ENCODE assay signal across 27 cellular contexts in the genomic region with DNA sequence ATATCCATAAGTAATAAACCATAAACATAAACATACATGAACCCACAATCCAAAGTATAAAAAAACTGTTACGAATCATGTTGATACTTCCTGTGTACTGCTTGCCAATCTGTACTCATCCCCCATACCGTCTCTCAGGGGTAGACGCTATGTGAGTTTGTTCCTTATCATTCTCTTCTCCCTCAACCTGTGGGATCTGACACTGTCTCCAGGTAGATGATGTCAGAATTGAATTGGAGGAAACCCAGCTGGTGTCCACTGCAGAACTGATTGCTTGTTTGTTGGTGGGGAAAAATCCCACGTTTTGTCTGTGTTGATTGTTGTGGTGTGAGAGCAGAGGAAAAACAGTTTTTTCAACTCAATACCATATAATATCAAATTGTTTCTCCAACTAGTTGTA. TPM values are rescaled to one million over a fixed set of nuclear protein-coding genes. Genes with fewer than 3 reads are reported as not detected.
DNase-seq lines count a peak whose midpoint lies in the region; ATAC-seq, FAIRE-seq and TF ChIP-seq lines count a peak whose summit lies in the region.
"Had no signal": no experiment of that assay in that cellular context is flagged by ENCODE, and none has a peak within 500 bp of the region (broad histone marks: within the 10 kb centered on the region; RNA-seq: fewer than 3 reads in every experiment).

No MANE protein-coding gene starts in this region.

- H3K27ac ChIP-seq in OCI-LY3 (ENCODE audit: low read length) (peak overlapping the region; percentile 98), endodermal cell (ENCODE audit: low read depth, low read length) (no peak overlapping the region), iPS-20b (ENCODE audit: low read length) (no peak overlapping the region), RWPE1 (no peak overlapping the region)
- H3K27ac ChIP-seq: 22Rv1, BLaER1, C4-2B had no signal

- H3K36me3 Mint-ChIP-seq in endodermal cell (ENCODE audit: low read depth) = no peaks in the 10 kb centered on the region

- H3K4me2 ChIP-seq in OCI-LY3 (ENCODE audit: low read length) = no peak overlapping the region; the same call in 1 of the 2 replicates
- H3K4me2 ChIP-seq: BLaER1 had no signal

- H3K36me3 ChIP-seq in OCI-LY3 (replicated peaks; ENCODE audit: low read depth, low read length) (peaks cover 12% of the 10 kb centered on the region), endodermal cell (ENCODE audit: control insufficient read depth, insufficient read depth, low read length) (no peaks in the 10 kb centered on the region), iPS-20b (ENCODE audit: insufficient read depth, low read depth, low read length) (no peaks in the 10 kb centered on the region)
- H3K36me3 ChIP-seq: BLaER1 had no signal

- H4K20me1 ChIP-seq in OCI-LY3 (ENCODE audit: insufficient read depth, low read length) = no peaks in the 10 kb centered on the region
- H4K20me1 ChIP-seq: BLaER1 had no signal

- H3K4me1 Mint-ChIP-seq in endodermal cell = peaks cover 17% of the 10 kb centered on the region

- H3K27me3 Mint-ChIP-seq in endodermal cell (ENCODE audit: insufficient read depth) = no peaks in the 10 kb centered on the region

- peak overlapping the region; percentile 44 for H3K27ac Mint-ChIP-seq in endodermal cell
- H3K27ac Mint-ChIP-seq: B cell; CD8-positive, alpha-beta T cell had no signal

- CTCF ChIA-PET in RWPE1 (lab: Yijun Ruan, JAX) = no interaction called here

- no peak overlapping the region for H3K4me3 ChIP-seq in OCI-LY3 (ENCODE audit: low read length)
- H3K4me3 ChIP-seq in endodermal cell (ENCODE audit: low read length) = no peak overlapping the region
- H3K4me3 ChIP-seq in iPS-20b (ENCODE audit: low read length) = peak overlapping the region; percentile 19; the same call in 1 of the 2 replicates
- H3K4me3 ChIP-seq: BLaER1 had no signal

- DNase-seq in GM19239 (ENCODE audit: insufficient read length, low spot score) (no peak), endodermal cell (no peak), kidney glomerular epithelial cell (lab: John Stamatoyannopoulos, UW) (no peak), RWPE1 (ENCODE audit: low spot score) (no peak)
- no peak for DNase-seq in activated CD4-positive, CD25-positive, alpha-beta regulatory T cell treated with anti-CD3 and anti-CD28 coated beads, Interleukin-2, amount 50 U/mL, for 72 hours
- DNase-seq: Caco-2; CD4-positive, CD25-positive, alpha-beta regulatory T cell; CD8-positive, alpha-beta T cell; DMS 273 treated with DMSO at 0.1 percent for 48 hours; DMS79 treated with DMSO at 0.1 percent for 48 hours; GF-D8; GOT3; H7 had no signal

- H3K4me3 Mint-ChIP-seq in endodermal cell = no peak overlapping the region
- H3K4me3 Mint-ChIP-seq: B cell; CD4-positive, CD25-positive, alpha-beta regulatory T cell; CD8-positive, alpha-beta T cell had no signal

- WGBS in endodermal cell (ENCODE audit: insufficient coverage in 1 of 2, insufficient read length in 1 of 2), 2 experiments = 0 to 54% methylated on average over 1 to 3 of the region's 4 CpGs

- H3K79me2 ChIP-seq in OCI-LY3 (ENCODE audit: low read length) = peaks cover 3% of the 10 kb centered on the region; the same call in 1 of the 2 replicates

- H3K9ac ChIP-seq in OCI-LY3 (ENCODE audit: low read length) (peak overlapping the region; percentile 15; the same call in 1 of the 2 replicates), endodermal cell (ENCODE audit: extremely low read depth, low read length, poor library complexity, severe bottlenecking) (no peak overlapping the region), iPS-20b (ENCODE audit: low read depth, low read length) (no peak overlapping the region)
- H3K9ac ChIP-seq: BLaER1 had no signal

- FAIRE-seq in GM19239 (lab: Jason Lieb, UNC) = peak; percentile 60
- FAIRE-seq: A204.1, GM12891, GM18507 had no signal

- H3K4me1 ChIP-seq in OCI-LY3 (ENCODE audit: low read length) (peaks cover 56% of the 10 kb centered on the region), endodermal cell (ENCODE audit: control insufficient read depth, insufficient read depth, low read length) (no peaks in the 10 kb centered on the region), iPS-20b (ENCODE audit: insufficient read depth, low read length) (peaks cover 10% of the 10 kb centered on the region; the same call in 1 of the 2 replicates)
- H3K4me1 ChIP-seq: Caco-2 had no signal

- no peak for TF ChIP-seq CTCF in OCI-LY3 (IDR thresholded peaks at IDR 0.05; ENCODE audit: low read depth, low read length)
- no peak for TF ChIP-seq CTCF in endodermal cell (conservative IDR thresholded peaks at IDR 0.05)
- TF ChIP-seq CTCF in RWPE1 (conservative IDR thresholded peaks at IDR 0.05; ENCODE audit: low read depth) = no peak

- peaks cover 4% of the 10 kb centered on the region for H3K9me3 Mint-ChIP-seq in endodermal cell
- H3K9me3 Mint-ChIP-seq: CD8-positive, alpha-beta T cell had no signal

- ATAC-seq in GM18858 (IDR thresholded peaks at IDR 0.05; ENCODE audit: unreplicated experiment) = no peak
- ATAC-seq: CD8-positive, alpha-beta T cell; HCT116 had no signal

- H3K9me3 ChIP-seq in OCI-LY3 (ENCODE audit: insufficient read depth, low read length) = peaks cover 16% of the 10 kb centered on the region; the same call in 1 of the 2 replicates
- no peaks in the 10 kb centered on the region for H3K9me3 ChIP-seq in endodermal cell (ENCODE audit: control insufficient read depth, low read length)
- H3K9me3 ChIP-seq in iPS-20b (ENCODE audit: insufficient read depth, low read depth, low read length) = no peaks in the 10 kb centered on the region
- H3K9me3 ChIP-seq: BLaER1 had no signal

- POLR2A ChIA-PET in RWPE1 (lab: Yijun Ruan, JAX; ENCODE audit: low non-redundant PET) = no interaction called here

- no peak overlapping the region for H2AFZ ChIP-seq in OCI-LY3 (ENCODE audit: low read depth, low read length)

- H3K27me3 ChIP-seq in OCI-LY3 (ENCODE audit: low read depth, low read length) (no peaks in the 10 kb centered on the region), endodermal cell (ENCODE audit: control insufficient read depth, insufficient read depth, low read length, poor library complexity, severe bottlenecking) (no peaks in the 10 kb centered on the region), iPS-20b (ENCODE audit: insufficient read depth, low read length) (no peaks in the 10 kb centered on the region)
- H3K27me3 ChIP-seq: BLaER1 had no signal

RNA-seq across cellular contexts. Expression of gene C12orf42, which starts 50.8 kb away (rescaled TPM):
- not detected for total RNA-seq in endodermal cell
- not detected for polyA plus RNA-seq in endodermal cell (2013, experiment 1 of 2)
- 0.29 TPM for polyA plus RNA-seq in endodermal cell (2013, experiment 2 of 2)
- total RNA-seq: Caco-2, Daoy, G401, H7 had no signal
- polyA plus RNA-seq: AG04450 had no signal
